In genomic region chr11:74702383-74703007, GRCh38 we compare ENCODE assay signal across 8 cellular contexts. TPM values are rescaled to one million over a fixed set of nuclear protein-coding genes. Genes with fewer than 3 reads are reported as not detected.
DNase-seq lines count a peak whose midpoint lies in the region; ATAC-seq and TF ChIP-seq lines count a peak whose summit lies in the region.

No MANE protein-coding gene starts in this region.

- no peaks in the 10 kb centered on the region for H3K36me3 Mint-ChIP-seq in chondrocyte (ENCODE audit: low read depth)

- H3K4me3 Mint-ChIP-seq in chondrocyte (ENCODE audit: unreplicated experiment): no peak overlapping the region

- no peak overlapping the region for H3K27ac ChIP-seq in HEK293 (ENCODE audit: extremely low read depth, low read depth, low read length)
- no peak overlapping the region for H3K27ac ChIP-seq in liver (ENCODE audit: low read depth in 1 of 2, low read length in 2 of 2)

- no peak overlapping the region for H3K27ac Mint-ChIP-seq in chondrocyte (ENCODE audit: unreplicated experiment)

- TF ChIP-seq RAD21 in liver (IDR thresholded peaks at IDR 0.05): peak; percentile 78 to 90

- H3K9ac ChIP-seq in liver (ENCODE audit: low read depth in 1 of 2, low read length in 2 of 2): no peak overlapping the region

- DNase-seq in COLO668 (lab: John Stamatoyannopoulos, UW; ENCODE audit: unreplicated experiment) (peak; percentile 42), NCI-H446 treated with DMSO at 0.1 percent for 48 hours (lab: John Stamatoyannopoulos, UW) (peak; percentile 35), chondrocyte (ENCODE audit: low spot score) (no peak)
- peak; percentile 41 to 50 for DNase-seq in activated CD4-positive, alpha-beta T cell treated with anti-CD3 and anti-CD28 coated beads for 4 hours
- DNase-seq in stimulated activated CD8-positive, alpha-beta memory T cell treated with anti-CD3 and anti-CD28 coated beads, Interleukin-12 subunit alpha, Interleukin-12 subunit beta, amount 100 ng/mL, for 1 hour (ENCODE audit: low read depth): peak; percentile 30

- H3K27me3 Mint-ChIP-seq in chondrocyte (ENCODE audit: low read depth): no peaks in the 10 kb centered on the region

- no peaks in the 10 kb centered on the region for H3K4me1 ChIP-seq in HEK293 (ENCODE audit: control insufficient read depth, insufficient read depth, low read length)
- peaks cover 0 to 11% (median 5%) of the 10 kb centered on the region in 4 donors for H3K4me1 ChIP-seq in liver (ENCODE audit: control insufficient read depth in 4 of 4, insufficient read depth in 4 of 4, low read length in 3 of 4)

- no peak for ATAC-seq in GM21529 (IDR thresholded peaks at IDR 0.05; ENCODE audit: unreplicated experiment)

- no peaks in the 10 kb centered on the region for H3K9me3 Mint-ChIP-seq in chondrocyte (ENCODE audit: low read depth)

- TF ChIP-seq CTCF in HEK293 (tag by site-specific recombination; IDR thresholded peaks at IDR 0.05) (peak; percentile 59; the same call in 1 of the 2 replicates), chondrocyte (IDR thresholded peaks at IDR 0.05) (peak; percentile 89), liver (IDR thresholded peaks at IDR 0.05; ENCODE audit: low read depth, low read length, missing input control) (peak; percentile 89)

- POLR2A ChIA-PET in HEK293 (lab: Yijun Ruan, JAX): interaction anchor here (0.5 kb wide), 1 partner anchor 28 kb away, joined by 3 read pairs; no protein-coding TSS in a partner anchor

- H3K4me3 ChIP-seq in HEK293 (ENCODE audit: low read depth, low read length) (no peak overlapping the region), liver (ENCODE audit: low read depth in 1 of 3, low read length in 3 of 3) (no peak overlapping the region)

- no peaks in the 10 kb centered on the region for H3K36me3 ChIP-seq in HEK293 (ENCODE audit: control insufficient read depth in 2 of 2, insufficient read depth in 1 of 2, low read length in 2 of 2)
- no peaks in the 10 kb centered on the region for H3K36me3 ChIP-seq in liver (ENCODE audit: control insufficient read depth in 4 of 4, insufficient read depth in 3 of 4, low read depth in 1 of 4, low read length in 3 of 4)

- WGBS in liver: 52% methylated on average over 15 of the region's 15 CpGs

- H3K27me3 ChIP-seq in liver (ENCODE audit: control insufficient read depth in 4 of 4, insufficient read depth in 4 of 4, low read length in 3 of 4): no peaks in the 10 kb centered on the region

- CTCF ChIA-PET in HEK293 (lab: Yijun Ruan, JAX): interaction anchor here (0.6 to 7.2 kb wide), 46 partner anchors 8 to 545 kb away, joined by 3 to 103 read pairs (median 4); no protein-coding TSS in a partner anchor

- H3K4me1 Mint-ChIP-seq in chondrocyte (ENCODE audit: low read depth): no peaks in the 10 kb centered on the region

- H3K9me3 ChIP-seq in HEK293 (ENCODE audit: control insufficient read depth, insufficient read depth, low read depth, low read length) (no peaks in the 10 kb centered on the region), liver (ENCODE audit: control insufficient read depth in 4 of 4, low read length in 3 of 4) (no peaks in the 10 kb centered on the region)

TF ChIP-seq in HEK293, 187 proteins besides CTCF, POLR2A, EP300 and RAD21:
- TF ChIP-seq ZNF354C (tag by site-specific recombination; IDR thresholded peaks at IDR 0.05; ENCODE audit: borderline replicate concordance, low read depth) (no peak), ZNF513 (tag by site-specific recombination; IDR thresholded peaks at IDR 0.05) (no peak), ZNF654 (tag by site-specific recombination; IDR thresholded peaks at IDR 0.05; ENCODE audit: low read depth) (peak; percentile 37)
TF ChIP-seq in HEK293: peak in this region for 1.

TF ChIP-seq in liver, 16 proteins besides CTCF, POLR2A, EP300 and RAD21:
- TF ChIP-seq ZBTB33 (IDR thresholded peaks at IDR 0.05) (no peak), ATF3 (IDR thresholded peaks at IDR 0.05) (no peak), SP1 (IDR thresholded peaks at IDR 0.05) (no peak), HNF4G (IDR thresholded peaks at IDR 0.05) (no peak), EGR1 (IDR thresholded peaks at IDR 0.05; ENCODE audit: low read depth in 2 of 2) (no peak), YY1 (IDR thresholded peaks at IDR 0.05) (no peak), RXRA (IDR thresholded peaks at IDR 0.05) (no peak), REST (IDR thresholded peaks at IDR 0.05) (no peak), FOXA1 (IDR thresholded peaks at IDR 0.05) (no peak), NR2F2 (IDR thresholded peaks at IDR 0.05) (no peak), GABPA (IDR thresholded peaks at IDR 0.05 in 1 of 2, conservative IDR thresholded peaks at IDR 0.05 in 1 of 2) (no peak), FOXA2 (IDR thresholded peaks at IDR 0.05) (no peak), TAF1 (conservative IDR thresholded peaks at IDR 0.05) (no peak), HNF4A (conservative IDR thresholded peaks at IDR 0.05) (no peak)

RNA-seq across cellular contexts. Expression of gene CHRDL2, which starts 28.7 kb away (rescaled TPM):
- total RNA-seq in chondrocyte (not detected in 3 replicates), liver (1 to 10 TPM in 1 of 2 donors, not detected in 1; 1.8 TPM)
- 10 to 100 TPM; 15.8 to 19.0 TPM for polyA plus RNA-seq in liver

RNA-seq across cellular contexts. Expression of gene RNF169, which starts 46.2 kb away (rescaled TPM):
- total RNA-seq in chondrocyte (11.8 to 13.2 TPM (median 13.1 TPM) in 3 replicates), liver (10 to 100 TPM in 1 of 2 donors, 1 to 10 TPM in 1; 8.5 to 11.0 TPM)
- polyA plus RNA-seq in liver: 1 to 10 TPM in 1 of 2 donors, under 1 TPM in 1; 0.60 to 1.6 TPM
